9 cellular contexts compared by ENCODE assay signal in the genomic region with DNA sequence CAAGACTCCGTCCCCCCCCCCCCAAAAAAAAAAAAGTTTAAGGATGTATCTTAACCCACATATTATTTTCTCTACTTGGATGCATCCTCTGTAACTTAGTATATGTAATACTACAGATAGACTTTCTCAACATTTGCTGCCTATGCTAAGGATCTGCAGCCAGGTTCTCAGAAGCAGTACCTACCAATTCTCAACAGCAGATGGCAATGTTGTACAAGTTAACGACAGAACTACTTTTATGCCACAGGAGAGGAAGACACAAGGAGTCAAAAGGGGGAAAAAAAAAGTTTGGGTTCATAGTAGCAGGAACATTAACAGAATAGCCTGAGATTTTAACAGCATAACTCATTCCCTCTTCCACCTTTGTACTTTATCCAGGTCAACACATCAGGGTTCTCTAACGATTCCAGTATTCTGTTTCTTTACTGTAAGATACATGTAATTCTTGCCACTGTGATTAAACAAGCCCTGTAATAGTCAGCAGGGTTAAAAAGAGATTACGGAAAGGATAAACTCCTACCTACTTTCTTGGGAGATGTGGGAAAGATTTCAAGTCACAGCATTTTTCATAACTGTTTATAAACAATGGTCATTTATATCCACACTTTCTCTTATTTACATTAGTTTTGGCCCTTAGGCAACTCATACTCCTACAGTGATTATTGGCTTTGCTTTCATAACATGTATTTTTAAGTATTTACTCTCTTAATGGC. TPM values are rescaled to one million over a fixed set of nuclear protein-coding genes. Genes with fewer than 3 reads are reported as not detected.
A peak's percentile ranks its signal among the peaks of the same experiment; 100 is the strongest.
DNase-seq lines count a peak whose midpoint lies in the region; ATAC-seq and TF ChIP-seq lines count a peak whose summit lies in the region.
"Had no signal": no experiment of that assay in that cellular context is flagged by ENCODE, and none has a peak within 500 bp of the region (broad histone marks: within the 10 kb centered on the region; RNA-seq: fewer than 3 reads in every experiment).

No MANE protein-coding gene starts in this region.

- H3K4me1 ChIP-seq in right lobe of liver = peaks cover 0 to 10% (median 0%) of the 10 kb centered on the region in 4 donors

- peaks cover 15% of the 10 kb centered on the region for H3K36me3 Mint-ChIP-seq in T-helper 17 cell (ENCODE audit: low read depth)

- POLR2A ChIA-PET in AG04450 (lab: Yijun Ruan, JAX) = interaction anchor here (0.6 kb wide), 1 partner anchor 173 kb away, joined by 5 read pairs; no protein-coding TSS in a partner anchor

- no peak for TF ChIP-seq POLR2A in right lobe of liver (IDR thresholded peaks at IDR 0.05)

- no peaks in the 10 kb centered on the region for H3K27me3 Mint-ChIP-seq in T-helper 17 cell

- H3K27ac ChIP-seq in AG04450 (ENCODE audit: low read depth, low read length) (no peak overlapping the region), right lobe of liver (peak overlapping the region in 1 of 3 donors; percentile 16), substantia nigra (ENCODE audit: low read depth, low read length, poor library complexity, severe bottlenecking) (peak overlapping the region; percentile 22)

- 15% methylated on average over 4 of the region's 4 CpGs for WGBS in right lobe of liver (ENCODE audit: insufficient coverage, low coverage, low lambda C conversion rate, missing lambda C conversion rate)

- peak overlapping the region; percentile 11 for H3K27ac Mint-ChIP-seq in T-helper 17 cell

- TF ChIP-seq CTCF in AG04450 (IDR thresholded peaks at IDR 0.05; ENCODE audit: low read depth, low read length) (peak; percentile 78), GM12872 (IDR thresholded peaks at IDR 0.05; ENCODE audit: insufficient read depth, low read depth, low read length) (peak; percentile 57; the same call in 2 of the 3 replicates), right lobe of liver (IDR thresholded peaks at IDR 0.05) (peak; percentile 67 to 93 (median 70))

- H3K36me3 ChIP-seq in right lobe of liver = peaks cover 0 to 27% (median 12%) of the 10 kb centered on the region in 4 donors

- DNase-seq in AG04450 (ENCODE audit: low read depth, low spot score) = no peak
- DNase-seq in NCI-H2081 (lab: John Stamatoyannopoulos, UW) = peak; percentile 56 to 66
- DNase-seq in T-helper 17 cell = peak in 1 of 3 donors; percentile 51
- peak; percentile 87 for DNase-seq in dermis blood vessel endothelial cell
- DNase-seq in right lobe of liver = no peak
- DNase-seq in substantia nigra (lab: John Stamatoyannopoulos, UW) = peak in 14 of 49 donors; percentile 12 to 70 (median 26)

- H3K27me3 ChIP-seq in AG04450 (ENCODE audit: control insufficient read depth, insufficient read depth, low read length) = no peaks in the 10 kb centered on the region
- H3K27me3 ChIP-seq in right lobe of liver = no peaks in the 10 kb centered on the region

- H3K9me3 ChIP-seq in AG04450 (ENCODE audit: control insufficient read depth, insufficient read depth, low read length) = no peaks in the 10 kb centered on the region
- no peaks in the 10 kb centered on the region for H3K9me3 ChIP-seq in T-helper 17 cell (ENCODE audit: control insufficient read depth, low read length, poor library complexity, severe bottlenecking)
- no peaks in the 10 kb centered on the region for H3K9me3 ChIP-seq in right lobe of liver

- H3K4me3 ChIP-seq in AG04450 (ENCODE audit: low read depth, low read length) (no peak overlapping the region), right lobe of liver (no peak overlapping the region)
- H3K4me3 ChIP-seq: skin epidermis had no signal

- CTCF ChIA-PET in AG04450 (lab: Charles Lee) = interaction anchor here (0.7 to 5.1 kb wide), 9 partner anchors 11 to 356 kb away, joined by 3 to 90 read pairs (median 5); no protein-coding TSS in a partner anchor

- ATAC-seq in T-helper 17 cell (peak; percentile 91), right lobe of liver (peak; percentile 87 to 96 (median 90)), HG02571 (IDR thresholded peaks at IDR 0.05; ENCODE audit: unreplicated experiment) (no peak)

- no peak overlapping the region for H3K4me3 Mint-ChIP-seq in T-helper 17 cell

- H3K4me1 Mint-ChIP-seq in T-helper 17 cell = peaks cover 12% of the 10 kb centered on the region

- intact Hi-C loops in right lobe of liver (cut with DNase I) = loop anchor here (5.0 to 10.0 kb wide), 2 partner anchors 165 to 172 kb away; no protein-coding TSS in a partner anchor

RNA-seq across cellular contexts. Expression of a gene that starts 5.7 kb away (rescaled TPM):
- 72.4 and 82.3 TPM in 2 replicates for polyA plus RNA-seq in AG04450 (2011; rRNA removed)
- 66.2 and 88.8 TPM in 2 replicates for polyA minus RNA-seq in AG04450 (2011; rRNA and poly(A)+ RNA removed)
- total RNA-seq in T-helper 17 cell = 10 to 100 TPM; 61.7 to 63.6 TPM
- 49.9 and 62.4 TPM in 2 replicates for total RNA-seq in dermis blood vessel endothelial cell
- 10 to 100 TPM; 22.2 to 56.8 (median 39.6) TPM for total RNA-seq in right lobe of liver

RNA-seq across cellular contexts. Expression of a gene that starts 43.9 kb away (rescaled TPM):
- polyA plus RNA-seq in AG04450 (2011; rRNA removed) = 406 and 414 TPM in 2 replicates
- polyA minus RNA-seq in AG04450 (2011; rRNA and poly(A)+ RNA removed) = 438 and 494 TPM in 2 replicates
- total RNA-seq in T-helper 17 cell (100 to 1,000 TPM; 190 to 195 TPM), dermis blood vessel endothelial cell (271 and 313 TPM in 2 replicates), right lobe of liver (100 to 1,000 TPM; 205 to 296 (median 279) TPM)

Comparison
In these comparisons a context has a peak if more than half of its experiments do, and no peak if none do; other contexts are left out.
1. DNase-seq: peak in NCI-H2081 (2 of 2) and dermis blood vessel endothelial cell (single experiment); none in AG04450 (single experiment) and right lobe of liver (0 of 3).
2. Peak in every context shown above with its lines, with median percentiles within 50 percentile points of each other: CTCF ChIP-seq.